In the genomic region with DNA sequence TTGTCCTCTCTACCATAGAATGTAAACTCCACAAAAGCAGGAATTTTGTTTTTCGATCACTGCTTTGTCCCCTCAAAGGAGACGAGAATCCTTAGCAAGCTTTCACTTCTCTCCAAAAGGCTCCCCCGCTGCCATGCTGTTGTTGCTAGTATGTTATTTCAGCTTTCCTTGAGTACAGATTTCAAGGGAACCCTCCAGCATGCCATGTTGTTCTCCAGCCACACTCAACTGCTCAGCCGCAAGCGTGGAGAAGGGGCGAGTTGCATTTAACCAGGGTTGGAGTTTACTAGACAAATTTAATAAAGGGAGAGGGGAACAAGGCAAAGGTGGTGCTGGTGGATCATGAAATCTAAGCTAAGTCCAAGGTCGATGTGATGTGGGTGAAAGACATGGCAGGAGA, we compare ENCODE assay signal across 27 cellular contexts. TPM values are rescaled to one million over a fixed set of nuclear protein-coding genes. Genes with fewer than 3 reads are reported as not detected.
A peak's percentile ranks its signal among the peaks of the same experiment; 100 is the strongest.
DNase-seq lines count a peak whose midpoint lies in the region; ATAC-seq, FAIRE-seq and TF ChIP-seq lines count a peak whose summit lies in the region.
"Had no signal": no experiment of that assay in that cellular context is flagged by ENCODE, and none has a peak within 500 bp of the region (broad histone marks: within the 10 kb centered on the region; RNA-seq: fewer than 3 reads in every experiment).

No MANE protein-coding gene starts in this region.

- H3K4me1 ChIP-seq in endothelial cell of umbilical vein (ENCODE audit: control insufficient read depth, extremely low read depth, insufficient read depth, low read length), result no peaks in the 10 kb centered on the region
- H3K4me1 ChIP-seq in thyroid gland, result no peaks in the 10 kb centered on the region
- H3K4me1 ChIP-seq: BE2C had no signal

- no peak overlapping the region for H3K4me2 ChIP-seq in endothelial cell of umbilical vein (ENCODE audit: insufficient read depth, low read length)
- H3K4me2 ChIP-seq: BLaER1 had no signal

- no peaks in the 10 kb centered on the region for H3K27me3 Mint-ChIP-seq in activated T-helper 1 cell treated with anti-CD3 and anti-CD28 coated beads, Interleukin-12 subunit alpha, Interleukin-12 subunit beta, Interleukin-2, Interleukin-4 antibody, amounts not matched to agents 30 ng/mL and 10 ng/mL and 1 ng/mL, durations not matched to agents 14 hours and 24 hours and 36 hours (ENCODE audit: insufficient read depth)
- H3K27me3 Mint-ChIP-seq in MCF 10A (ENCODE audit: insufficient read depth, unreplicated experiment), result no peaks in the 10 kb centered on the region
- H3K27me3 Mint-ChIP-seq: CD4-positive, alpha-beta memory T cell; CD4-positive, CD25-positive, alpha-beta regulatory T cell had no signal

- H4K20me1 ChIP-seq in endothelial cell of umbilical vein (replicated peaks; ENCODE audit: control insufficient read depth, extremely low read depth, insufficient read depth, low read length), result no peaks in the 10 kb centered on the region

- ATAC-seq in HG02852 (IDR thresholded peaks at IDR 0.05; ENCODE audit: unreplicated experiment), result no peak
- ATAC-seq: GM12878 had no signal

- H2AFZ ChIP-seq in endothelial cell of umbilical vein (ENCODE audit: low read depth, low read length), result no peak overlapping the region

- H3K9me3 ChIP-seq in endothelial cell of umbilical vein (replicated peaks; ENCODE audit: control insufficient read depth, insufficient read depth, low read length), result no peaks in the 10 kb centered on the region
- no peaks in the 10 kb centered on the region for H3K9me3 ChIP-seq in thyroid gland
- H3K9me3 ChIP-seq: BE2C, BLaER1 had no signal

- TF ChIP-seq CTCF in endothelial cell of umbilical vein (IDR thresholded peaks at IDR 0.05; ENCODE audit: extremely low read depth in 1 of 2, insufficient read depth in 1 of 2, low read depth in 1 of 2, low read length in 2 of 2) (no peak), thyroid gland (IDR thresholded peaks at IDR 0.05) (no peak), MCF 10A (IDR thresholded peaks at IDR 0.05; ENCODE audit: unreplicated experiment) (no peak)

- DNase-seq in activated T-helper 1 cell treated with anti-CD3 and anti-CD28 coated beads, Interleukin-12 subunit alpha, Interleukin-12 subunit beta, Interleukin-2, Interleukin-4 antibody, amounts not matched to agents 30 ng/mL and 10 ng/mL and 1 ng/mL, durations not matched to agents 14 hours and 24 hours and 36 hours (ENCODE audit: low spot score), result no peak
- no peak for DNase-seq in endothelial cell of umbilical vein (ENCODE audit: low read depth, low spot score)
- peak; percentile 70 to 72 for DNase-seq in thyroid gland
- DNase-seq in MCF 10A (ENCODE audit: unreplicated experiment), result no peak
- DNase-seq: 8988T; ACHN; BE2C; C1 segment of cervical spinal cord; CD4-positive, alpha-beta memory T cell; CD4-positive, CD25-positive, alpha-beta regulatory T cell; CD8-positive, alpha-beta memory T cell; COR-L47; DMS 273 treated with DMSO at 0.1 percent for 48 hours; DMS153; DMS53; DMS79; DND-41; EL; GDM1 had no signal

- H3K4me3 ChIP-seq in endothelial cell of umbilical vein (replicated peaks in 1 of 3; ENCODE audit: insufficient read depth in 1 of 3, low read depth in 1 of 3, low read length in 3 of 3) (no peak overlapping the region), thyroid gland (replicated peaks in 1 of 3) (no peak overlapping the region)
- H3K4me3 ChIP-seq: BLaER1, GM12878 had no signal

- dilution Hi-C loops in endothelial cell of umbilical vein (cut with MboI; ENCODE audit: extremely low pct_ligation_motif_present, low sequenced_read_pairs), result no loop called here

- H3K27me3 ChIP-seq in endothelial cell of umbilical vein (ENCODE audit: control insufficient read depth in 2 of 2, insufficient read depth in 2 of 2, low read length in 2 of 2) (no peaks in the 10 kb centered on the region), thyroid gland (no peaks in the 10 kb centered on the region)
- H3K27me3 ChIP-seq: BE2C had no signal

- POLR2A ChIA-PET in endothelial cell of umbilical vein (lab: Charles Lee) (no interaction called here), MCF 10A (lab: Yijun Ruan, JAX) (no interaction called here)

- TF ChIP-seq POLR2A in endothelial cell of umbilical vein (IDR thresholded peaks at IDR 0.05; ENCODE audit: low read depth, low read length) (no peak), thyroid gland (IDR thresholded peaks at IDR 0.05) (no peak)

- H3K27ac ChIP-seq in endothelial cell of umbilical vein (ENCODE audit: insufficient read depth, low read depth, low read length) (no peak overlapping the region), thyroid gland (peak overlapping the region; percentile 49 to 64 (median 61))
- H3K27ac ChIP-seq: BLaER1 had no signal

- intact Hi-C loops in activated T-helper 1 cell treated with anti-CD3 and anti-CD28 coated beads, Interleukin-12 subunit alpha, Interleukin-12 subunit beta, Interleukin-2, Interleukin-4 antibody, amounts not matched to agents 30 ng/mL and 10 ng/mL and 1 ng/mL, durations not matched to agents 14 hours and 24 hours and 36 hours (cut with micrococcal nuclease), result no loop called here
- intact Hi-C loops in endothelial cell of umbilical vein (cut with micrococcal nuclease), result no loop called here
- intact Hi-C loops in thyroid gland (cut with DNase I), result no loop called here
- intact Hi-C loops in MCF 10A (cut with micrococcal nuclease), result no loop called here

- no peaks in the 10 kb centered on the region for H3K9me3 Mint-ChIP-seq in activated T-helper 1 cell treated with anti-CD3 and anti-CD28 coated beads, Interleukin-12 subunit alpha, Interleukin-12 subunit beta, Interleukin-2, Interleukin-4 antibody, amounts not matched to agents 30 ng/mL and 10 ng/mL and 1 ng/mL, durations not matched to agents 14 hours and 24 hours and 36 hours
- peaks cover 15% of the 10 kb centered on the region for H3K9me3 Mint-ChIP-seq in MCF 10A (ENCODE audit: unreplicated experiment)
- H3K9me3 Mint-ChIP-seq: CD4-positive, alpha-beta memory T cell had no signal

- H3K9ac ChIP-seq in endothelial cell of umbilical vein (replicated peaks; ENCODE audit: extremely low read depth, insufficient read depth, low read length), result no peak overlapping the region
- H3K9ac ChIP-seq: BLaER1 had no signal

- peaks cover 0 to 4% of the 10 kb centered on the region in 2 experiments for H3K36me3 ChIP-seq in endothelial cell of umbilical vein (ENCODE audit: control insufficient read depth in 2 of 2, extremely low read depth in 1 of 2, insufficient read depth in 2 of 2, low read length in 2 of 2)
- H3K36me3 ChIP-seq in thyroid gland, result no peaks in the 10 kb centered on the region

- 37 to 43% methylated on average over 7 of the region's 7 CpGs for WGBS in thyroid gland, 2 donors

- H3K27ac Mint-ChIP-seq in activated T-helper 1 cell treated with anti-CD3 and anti-CD28 coated beads, Interleukin-12 subunit alpha, Interleukin-12 subunit beta, Interleukin-2, Interleukin-4 antibody, amounts not matched to agents 30 ng/mL and 10 ng/mL and 1 ng/mL, durations not matched to agents 14 hours and 24 hours and 36 hours, result peak overlapping the region; percentile 21
- H3K27ac Mint-ChIP-seq in MCF 10A (ENCODE audit: low read depth, unreplicated experiment), result no peak overlapping the region
- H3K27ac Mint-ChIP-seq: CD4-positive, alpha-beta memory T cell; CD4-positive, CD25-positive, alpha-beta regulatory T cell had no signal

- FAIRE-seq in endothelial cell of umbilical vein (lab: Jason Lieb, UNC), result peak; percentile 15
- FAIRE-seq: A204.1, GM12878, GM12892, GM18507 had no signal

- no peaks in the 10 kb centered on the region for H3K9me1 ChIP-seq in endothelial cell of umbilical vein (replicated peaks; ENCODE audit: control insufficient read depth, extremely low read depth, insufficient read depth, low read length)

- H3K4me3 Mint-ChIP-seq in activated T-helper 1 cell treated with anti-CD3 and anti-CD28 coated beads, Interleukin-12 subunit alpha, Interleukin-12 subunit beta, Interleukin-2, Interleukin-4 antibody, amounts not matched to agents 30 ng/mL and 10 ng/mL and 1 ng/mL, durations not matched to agents 14 hours and 24 hours and 36 hours, result no peak overlapping the region
- H3K4me3 Mint-ChIP-seq in MCF 10A (ENCODE audit: unreplicated experiment), result no peak overlapping the region
- H3K4me3 Mint-ChIP-seq: CD14-positive monocyte; CD4-positive, alpha-beta memory T cell; CD4-positive, CD25-positive, alpha-beta regulatory T cell; CD8-positive, alpha-beta memory T cell had no signal

- CTCF ChIA-PET in endothelial cell of umbilical vein (lab: Charles Lee) (no interaction called here), MCF 10A (lab: Yijun Ruan, JAX) (interaction anchor here (1.0 kb wide), 1 partner anchor 71 kb away, joined by 3 read pairs; no protein-coding TSS in a partner anchor)

- H3K79me2 ChIP-seq in endothelial cell of umbilical vein (ENCODE audit: control insufficient read depth, insufficient read depth, low read length), result no peaks in the 10 kb centered on the region

- no TSS peak for BruUV-seq in endothelial cell of umbilical vein (replicated peaks; lab: Mats Ljungman, UMichigan)
- BruUV-seq in MCF 10A (replicated peaks; lab: Mats Ljungman, UMichigan), result no TSS peak

- H3K36me3 Mint-ChIP-seq in activated T-helper 1 cell treated with anti-CD3 and anti-CD28 coated beads, Interleukin-12 subunit alpha, Interleukin-12 subunit beta, Interleukin-2, Interleukin-4 antibody, amounts not matched to agents 30 ng/mL and 10 ng/mL and 1 ng/mL, durations not matched to agents 14 hours and 24 hours and 36 hours (ENCODE audit: low read depth), result peaks cover 33% of the 10 kb centered on the region
- peaks cover 29% of the 10 kb centered on the region for H3K36me3 Mint-ChIP-seq in MCF 10A (ENCODE audit: insufficient read depth, unreplicated experiment)

- peaks cover 16% of the 10 kb centered on the region for H3K4me1 Mint-ChIP-seq in activated T-helper 1 cell treated with anti-CD3 and anti-CD28 coated beads, Interleukin-12 subunit alpha, Interleukin-12 subunit beta, Interleukin-2, Interleukin-4 antibody, amounts not matched to agents 30 ng/mL and 10 ng/mL and 1 ng/mL, durations not matched to agents 14 hours and 24 hours and 36 hours (ENCODE audit: low read depth)
- no peaks in the 10 kb centered on the region for H3K4me1 Mint-ChIP-seq in MCF 10A (ENCODE audit: insufficient read depth, unreplicated experiment)
- H3K4me1 Mint-ChIP-seq: CD14-positive monocyte had no signal

RNA-seq across cellular contexts. Expression of a gene that starts 23.1 kb away (rescaled TPM):
- total RNA-seq in activated T-helper 1 cell treated with anti-CD3 and anti-CD28 coated beads, Interleukin-12 subunit alpha, Interleukin-12 subunit beta, Interleukin-2, Interleukin-4 antibody, amounts not matched to agents 30 ng/mL and 10 ng/mL and 1 ng/mL, durations not matched to agents 14 hours and 24 hours and 36 hours, result 24.0 and 24.9 TPM in 2 replicates
- total RNA-seq in endothelial cell of umbilical vein (40.0 and 43.4 TPM in 2 replicates), thyroid gland (10 to 100 TPM; 11.2 to 20.3 (median 17.0) TPM), MCF 10A (2022) (12.8 and 13.7 TPM in 2 replicates)
- 43.7 and 44.5 TPM in 2 replicates for polyA plus RNA-seq in endothelial cell of umbilical vein
- polyA plus RNA-seq in endothelial cell of umbilical vein (2011; cell fraction: cytosol; rRNA removed), result 37.3 and 43.2 TPM in 2 replicates
- polyA plus RNA-seq in endothelial cell of umbilical vein (2011; cell fraction: nucleus; rRNA removed), result 23.4 and 25.7 TPM in 2 replicates
- polyA plus RNA-seq in endothelial cell of umbilical vein (2012), result 32.2 and 39.5 TPM in 2 replicates
- 26.0 and 29.3 TPM in 2 replicates for polyA minus RNA-seq in endothelial cell of umbilical vein
- polyA minus RNA-seq in endothelial cell of umbilical vein (2011; cell fraction: cytosol; rRNA and poly(A)+ RNA removed), result 11.2 TPM
- polyA minus RNA-seq in endothelial cell of umbilical vein (2011; cell fraction: nucleus; rRNA and poly(A)+ RNA removed), result 6.0 and 6.5 TPM in 2 replicates

RNA-seq across cellular contexts. Expression of a gene that starts 23.4 kb away (rescaled TPM):
- total RNA-seq in activated T-helper 1 cell treated with anti-CD3 and anti-CD28 coated beads, Interleukin-12 subunit alpha, Interleukin-12 subunit beta, Interleukin-2, Interleukin-4 antibody, amounts not matched to agents 30 ng/mL and 10 ng/mL and 1 ng/mL, durations not matched to agents 14 hours and 24 hours and 36 hours, result 9.0 and 9.8 TPM in 2 replicates
- 28.2 and 28.6 TPM in 2 replicates for total RNA-seq in endothelial cell of umbilical vein
- polyA plus RNA-seq in endothelial cell of umbilical vein, result 15.1 and 15.4 TPM in 2 replicates
- 24.5 and 26.1 TPM in 2 replicates for polyA plus RNA-seq in endothelial cell of umbilical vein (2011; cell fraction: cytosol; rRNA removed)
- 10.3 and 12.5 TPM in 2 replicates for polyA plus RNA-seq in endothelial cell of umbilical vein (2011; cell fraction: nucleus; rRNA removed)
- 52.2 and 60.0 TPM in 2 replicates for polyA plus RNA-seq in endothelial cell of umbilical vein (2012)
- 7.9 and 9.6 TPM in 2 replicates for polyA minus RNA-seq in endothelial cell of umbilical vein
- polyA minus RNA-seq in endothelial cell of umbilical vein (2011; cell fraction: cytosol; rRNA and poly(A)+ RNA removed), result 6.2 TPM
- 2.4 and 3.3 TPM in 2 replicates for polyA minus RNA-seq in endothelial cell of umbilical vein (2011; cell fraction: nucleus; rRNA and poly(A)+ RNA removed)
- 10 to 100 TPM; 41.9 to 64.7 (median 61.8) TPM for total RNA-seq in thyroid gland
- total RNA-seq in MCF 10A (2022), result 22.5 and 29.3 TPM in 2 replicates

RNA-seq across cellular contexts. Expression of a gene that starts 43.9 kb away (rescaled TPM):
- total RNA-seq in activated T-helper 1 cell treated with anti-CD3 and anti-CD28 coated beads, Interleukin-12 subunit alpha, Interleukin-12 subunit beta, Interleukin-2, Interleukin-4 antibody, amounts not matched to agents 30 ng/mL and 10 ng/mL and 1 ng/mL, durations not matched to agents 14 hours and 24 hours and 36 hours, result 0.54 and 0.73 TPM in 2 replicates
- total RNA-seq in endothelial cell of umbilical vein (19.7 and 31.6 TPM in 2 replicates), thyroid gland (10 to 100 TPM; 23.2 to 70.4 (median 39.0) TPM), MCF 10A (2022) (14.2 and 17.8 TPM in 2 replicates)
- 15.5 and 18.7 TPM in 2 replicates for polyA plus RNA-seq in endothelial cell of umbilical vein
- 17.6 and 19.5 TPM in 2 replicates for polyA plus RNA-seq in endothelial cell of umbilical vein (2011; cell fraction: cytosol; rRNA removed)
- 74.9 and 87.3 TPM in 2 replicates for polyA plus RNA-seq in endothelial cell of umbilical vein (2011; cell fraction: nucleus; rRNA removed)
- polyA plus RNA-seq in endothelial cell of umbilical vein (2012), result 27.3 and 47.6 TPM in 2 replicates
- polyA minus RNA-seq in endothelial cell of umbilical vein, result 18.9 and 19.5 TPM in 2 replicates
- 2.4 TPM for polyA minus RNA-seq in endothelial cell of umbilical vein (2011; cell fraction: cytosol; rRNA and poly(A)+ RNA removed)
- 29.7 and 41.7 TPM in 2 replicates for polyA minus RNA-seq in endothelial cell of umbilical vein (2011; cell fraction: nucleus; rRNA and poly(A)+ RNA removed)
- total RNA-seq: G401 had no signal

Comparison
In these comparisons a context has a peak if more than half of its experiments do, and no peak if none do; other contexts are left out.
1. DNase-seq: peak in thyroid gland (2 of 2); none in activated T-helper 1 cell treated with anti-CD3 and anti-CD28 coated beads, Interleukin-12 subunit alpha, Interleukin-12 subunit beta, Interleukin-2, Interleukin-4 antibody, amounts not matched to agents 30 ng/mL and 10 ng/mL and 1 ng/mL, durations not matched to agents 14 hours and 24 hours and 36 hours (single experiment), endothelial cell of umbilical vein (single experiment) and MCF 10A (single experiment).